1 cellular context compared by ENCODE assay signal in genomic region chr12:28550757-28551381, GRCh38.
TF ChIP-seq lines count a peak whose summit lies in the region.

No MANE protein-coding gene starts in this region.

TF ChIP-seq in SK-N-SH, 30 proteins besides CTCF, POLR2A, EP300 and RAD21 (continued from another document):
- TF ChIP-seq, protein P1, sequence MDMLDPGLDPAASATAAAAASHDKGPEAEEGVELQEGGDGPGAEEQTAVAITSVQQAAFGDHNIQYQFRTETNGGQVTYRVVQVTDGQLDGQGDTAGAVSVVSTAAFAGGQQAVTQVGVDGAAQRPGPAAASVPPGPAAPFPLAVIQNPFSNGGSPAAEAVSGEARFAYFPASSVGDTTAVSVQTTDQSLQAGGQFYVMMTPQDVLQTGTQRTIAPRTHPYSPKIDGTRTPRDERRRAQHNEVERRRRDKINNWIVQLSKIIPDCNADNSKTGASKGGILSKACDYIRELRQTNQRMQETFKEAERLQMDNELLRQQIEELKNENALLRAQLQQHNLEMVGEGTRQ (IDR thresholded peaks at IDR 0.05; ENCODE audit: borderline replicate concordance, low read depth, low read length) = no peak
- peak; percentile 14; the same call in 1 of the 2 replicates for TF ChIP-seq NFIC (IDR thresholded peaks at IDR 0.05; ENCODE audit: borderline replicate concordance)
- peak; percentile 77 for TF ChIP-seq PBX3 (IDR thresholded peaks at IDR 0.05)
- TF ChIP-seq GABPA (IDR thresholded peaks at IDR 0.05; ENCODE audit: low read depth) = no peak
- TF ChIP-seq, protein P2, sequence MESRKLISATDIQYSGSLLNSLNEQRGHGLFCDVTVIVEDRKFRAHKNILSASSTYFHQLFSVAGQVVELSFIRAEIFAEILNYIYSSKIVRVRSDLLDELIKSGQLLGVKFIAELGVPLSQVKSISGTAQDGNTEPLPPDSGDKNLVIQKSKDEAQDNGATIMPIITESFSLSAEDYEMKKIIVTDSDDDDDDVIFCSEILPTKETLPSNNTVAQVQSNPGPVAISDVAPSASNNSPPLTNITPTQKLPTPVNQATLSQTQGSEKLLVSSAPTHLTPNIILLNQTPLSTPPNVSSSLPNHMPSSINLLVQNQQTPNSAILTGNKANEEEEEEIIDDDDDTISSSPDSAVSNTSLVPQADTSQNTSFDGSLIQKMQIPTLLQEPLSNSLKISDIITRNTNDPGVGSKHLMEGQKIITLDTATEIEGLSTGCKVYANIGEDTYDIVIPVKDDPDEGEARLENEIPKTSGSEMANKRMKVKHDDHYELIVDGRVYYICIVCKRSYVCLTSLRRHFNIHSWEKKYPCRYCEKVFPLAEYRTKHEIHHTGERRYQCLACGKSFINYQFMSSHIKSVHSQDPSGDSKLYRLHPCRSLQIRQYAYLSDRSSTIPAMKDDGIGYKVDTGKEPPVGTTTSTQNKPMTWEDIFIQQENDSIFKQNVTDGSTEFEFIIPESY (IDR thresholded peaks at IDR 0.05; ENCODE audit: borderline replicate concordance, low read depth) = no peak
- TF ChIP-seq TCF12 (IDR thresholded peaks at IDR 0.05) = peak; percentile 84
- TF ChIP-seq FOXM1 (IDR thresholded peaks at IDR 0.05; ENCODE audit: low read depth) = 0 out of 2 replicates have a peak, but pooled peaks have one; percentile 44
- TF ChIP-seq POLR2AphosphoS5 (IDR thresholded peaks at IDR 0.05; ENCODE audit: low read depth, low read length) = peak; percentile 46; the same call in 1 of the 2 replicates
- no peak; the same call in 1 of the 2 replicates for TF ChIP-seq TEAD4 (IDR thresholded peaks at IDR 0.05; ENCODE audit: borderline replicate concordance, insufficient read depth)
- TF ChIP-seq, protein P3, sequence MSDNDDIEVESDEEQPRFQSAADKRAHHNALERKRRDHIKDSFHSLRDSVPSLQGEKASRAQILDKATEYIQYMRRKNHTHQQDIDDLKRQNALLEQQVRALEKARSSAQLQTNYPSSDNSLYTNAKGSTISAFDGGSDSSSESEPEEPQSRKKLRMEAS (IDR thresholded peaks at IDR 0.05; ENCODE audit: low read depth) = no peak
- no peak for TF ChIP-seq USF1 (IDR thresholded peaks at IDR 0.05; ENCODE audit: borderline replicate concordance, low read depth)
- peak; percentile 56; the same call in 1 of the 2 replicates for TF ChIP-seq MEF2A (IDR thresholded peaks at IDR 0.05; ENCODE audit: borderline replicate concordance, low read depth)
- TF ChIP-seq RXRA (IDR thresholded peaks at IDR 0.05; ENCODE audit: borderline replicate concordance, low read depth) = peak; percentile 16; the same call in 1 of the 2 replicates
- TF ChIP-seq SIN3A (IDR thresholded peaks at IDR 0.05; ENCODE audit: borderline replicate concordance, low read depth, low read length) = no peak
- TF ChIP-seq TAF1 (IDR thresholded peaks at IDR 0.05; ENCODE audit: borderline replicate concordance, low read depth, low read length) = no peak
- TF ChIP-seq ELF1 (IDR thresholded peaks at IDR 0.05) = no peak
- TF ChIP-seq RFX5 (IDR thresholded peaks at IDR 0.05; ENCODE audit: low read length) = no peak
- TF ChIP-seq FOSL2 (IDR thresholded peaks at IDR 0.05; ENCODE audit: borderline replicate concordance, low read depth) = peak; percentile 78
- TF ChIP-seq MXI1 (IDR thresholded peaks at IDR 0.05; ENCODE audit: low read depth, low read length) = no peak
- no peak for TF ChIP-seq YY1 (IDR thresholded peaks at IDR 0.05; ENCODE audit: low read depth)
- no peak for TF ChIP-seq IRF3 (IDR thresholded peaks at IDR 0.05; ENCODE audit: low read depth, low read length)
- TF ChIP-seq SMC3 (IDR thresholded peaks at IDR 0.05; ENCODE audit: low read depth, low read length) = no peak
- no peak for TF ChIP-seq RCOR1 (IDR thresholded peaks at IDR 0.05; ENCODE audit: low read length)
- TF ChIP-seq EZH2phosphoT487 (IDR thresholded peaks at IDR 0.05; ENCODE audit: borderline replicate concordance, low read depth) = no peak
- peak; percentile 80 for TF ChIP-seq JUND (IDR thresholded peaks at IDR 0.05)
- no peak for TF ChIP-seq CHD2 (IDR thresholded peaks at IDR 0.05; ENCODE audit: low read length, partially characterized antibody)
- no peak for TF ChIP-seq GATA2 (CRISPR knock-in tag; IDR thresholded peaks at IDR 0.05)
